Comparison of ENCODE assay signal across 17 cellular contexts in the genomic region with DNA sequence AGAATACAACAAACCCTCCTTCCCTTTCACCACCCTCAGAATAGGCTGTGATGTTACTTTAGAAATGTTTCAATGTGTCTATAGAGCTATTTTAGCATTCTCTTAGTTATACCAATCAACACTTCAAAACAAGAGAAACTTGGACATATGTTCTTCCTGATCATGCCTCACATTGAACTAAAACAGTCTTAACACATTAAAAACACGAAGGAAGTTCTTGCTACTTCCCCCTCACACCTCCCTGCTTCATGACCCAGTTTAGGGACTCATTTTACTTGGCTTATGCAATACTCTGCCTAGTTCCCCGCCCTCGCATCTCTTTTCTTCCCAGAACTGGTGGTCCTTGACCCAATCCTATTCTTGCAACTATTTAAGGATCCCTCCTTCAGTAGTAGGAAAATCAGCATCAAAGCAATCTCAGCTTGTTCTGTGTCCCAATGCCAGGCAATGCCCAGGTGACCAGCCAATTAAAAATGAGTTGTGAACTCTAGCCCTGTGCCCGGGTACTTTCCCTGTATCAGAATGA.
A peak's percentile ranks its signal among the peaks of the same experiment; 100 is the strongest.
DNase-seq lines count a peak whose midpoint lies in the region; ATAC-seq and TF ChIP-seq lines count a peak whose summit lies in the region.
"Had no signal": no experiment of that assay in that cellular context is flagged by ENCODE, and none has a peak within 500 bp of the region (broad histone marks: within the 10 kb centered on the region; RNA-seq: fewer than 3 reads in every experiment).

No MANE protein-coding gene starts in this region.

- no peaks in the 10 kb centered on the region for H3K36me3 ChIP-seq in esophagus muscularis mucosa
- H3K36me3 ChIP-seq: BLaER1 treated with 17β-estradiol and CSF1 and Interleukin-3, amounts not matched to agents 10 nM and 100 nM had no signal

- no peak for TF ChIP-seq CTCF in esophagus muscularis mucosa (IDR thresholded peaks at IDR 0.05)

- H3K27ac ChIP-seq in angular gyrus (ENCODE audit: low read depth, low read length) = peak overlapping the region; percentile 29
- no peak overlapping the region for H3K27ac ChIP-seq in esophagus muscularis mucosa (replicated peaks in 1 of 4)
- H3K27ac ChIP-seq: 22Rv1; A549; BLaER1 treated with 17β-estradiol and CSF1 and Interleukin-3, amounts not matched to agents 10 nM and 100 nM; C4-2B had no signal

- no peaks in the 10 kb centered on the region for H3K9me3 ChIP-seq in esophagus muscularis mucosa
- H3K9me3 ChIP-seq: A549, Caco-2 had no signal

- no peaks in the 10 kb centered on the region for H3K4me1 ChIP-seq in esophagus muscularis mucosa
- H3K4me1 ChIP-seq: A549; BLaER1 treated with 17β-estradiol and CSF1 and Interleukin-3, amounts not matched to agents 10 nM and 100 nM; Caco-2 had no signal

- DNase-seq in inferior parietal cortex (ENCODE audit: extremely low spot score) (peak; percentile 62), occipital lobe (lab: John Stamatoyannopoulos, UW) (peak; percentile 19), esophagus muscularis mucosa (ENCODE audit: extremely low spot score) (no peak), midbrain (lab: John Stamatoyannopoulos, UW) (no peak)
- DNase-seq: AML-193; Caco-2; Calu3; CD4-positive, alpha-beta T cell; CD8-positive, alpha-beta T cell; DMS79 treated with DMSO at 0.1 percent for 48 hours; GF-D8 had no signal

- no peak overlapping the region for H3K4me3 ChIP-seq in esophagus muscularis mucosa
- H3K4me3 ChIP-seq: A549; BLaER1 treated with 17β-estradiol and CSF1 and Interleukin-3, amounts not matched to agents 10 nM and 100 nM had no signal

- no peak for TF ChIP-seq POLR2A in esophagus muscularis mucosa (IDR thresholded peaks at IDR 0.05; ENCODE audit: low read depth)

- TF ChIP-seq EP300 in esophagus muscularis mucosa (IDR thresholded peaks at IDR 0.05) = no peak

- intact Hi-C loops in esophagus muscularis mucosa (cut with DNase I) = no loop called here

- WGBS in esophagus muscularis mucosa = 83% methylated on average over 4 of the region's 4 CpGs

- no peak for ATAC-seq in GM18907 (IDR thresholded peaks at IDR 0.05; ENCODE audit: unreplicated experiment)
- ATAC-seq: A549; CD8-positive, alpha-beta T cell had no signal

- no peaks in the 10 kb centered on the region for H3K27me3 ChIP-seq in esophagus muscularis mucosa
- H3K27me3 ChIP-seq: BLaER1 treated with 17β-estradiol and CSF1 and Interleukin-3, amounts not matched to agents 10 nM and 100 nM had no signal

Comparison
In these comparisons a context has a peak if more than half of its experiments do, and no peak if none do; other contexts are left out.
1. DNase-seq: peak in inferior parietal cortex (single experiment) and occipital lobe (single experiment); none in esophagus muscularis mucosa (single experiment) and midbrain (single experiment).